In the genomic region with DNA sequence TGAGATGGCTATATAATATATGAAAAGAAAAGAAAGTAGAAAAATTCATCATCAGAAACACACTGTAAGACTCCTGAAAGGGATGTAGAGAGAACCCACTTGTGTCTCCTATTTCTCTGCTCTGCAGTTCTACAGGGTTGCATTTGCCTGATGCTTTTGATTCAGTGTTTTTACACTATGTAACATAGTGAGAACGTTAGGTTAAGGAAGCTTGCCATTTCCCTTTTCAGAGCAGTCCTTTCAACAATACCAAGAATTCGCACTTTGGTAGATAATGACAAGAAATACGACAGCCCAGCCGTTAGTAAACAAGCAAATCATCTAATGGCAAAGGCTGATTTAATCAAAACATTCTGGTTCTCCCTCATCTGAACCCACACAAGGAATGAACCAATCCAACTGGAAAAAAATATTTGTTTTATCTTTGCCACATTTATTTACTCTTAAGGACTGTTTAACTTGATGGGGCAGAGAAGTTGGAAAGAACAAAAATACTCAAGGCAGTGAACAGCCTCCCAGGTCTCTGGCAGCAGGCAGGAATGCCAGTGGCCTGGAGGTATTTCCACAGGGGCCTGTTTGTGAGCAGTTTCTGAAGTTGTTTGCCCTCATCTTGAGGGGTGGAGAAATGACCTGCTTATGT, we compare ENCODE assay signal across 17 cellular contexts. TPM values are rescaled to one million over a fixed set of nuclear protein-coding genes. Genes with fewer than 3 reads are reported as not detected.
DNase-seq lines count a peak whose midpoint lies in the region; ATAC-seq and TF ChIP-seq lines count a peak whose summit lies in the region.
"Had no signal": no experiment of that assay in that cellular context is flagged by ENCODE, and none has a peak within 500 bp of the region (broad histone marks: within the 10 kb centered on the region; RNA-seq: fewer than 3 reads in every experiment).

No MANE protein-coding gene starts in this region.

- H3K27ac ChIP-seq in 22Rv1 (peak overlapping the region; percentile 9; the same call in 1 of the 2 replicates), left lung (no peak overlapping the region)
- H3K27ac ChIP-seq: KMS-11, left ventricle myocardium inferior had no signal

- no peaks in the 10 kb centered on the region for H3K36me3 ChIP-seq in left lung

- DNase-seq in ELF-1 (ENCODE audit: low read depth, low spot score) (peak; percentile 51), left lung (no peak), activated gamma-delta T cell treated with Interleukin-2 at 50 U/mL for 16 hours (no peak), NCI-H128 (lab: John Stamatoyannopoulos, UW; ENCODE audit: unreplicated experiment) (no peak)
- no peak for DNase-seq in activated CD8-positive, alpha-beta T cell treated with anti-CD3 and anti-CD28 coated beads, Interleukin-2, amount 10 ng/mL, durations not matched to agents 7 days and 5 days
- DNase-seq in effector CD4-positive, alpha-beta T cell, result no peak
- DNase-seq: activated CD4-positive, alpha-beta T cell treated with anti-CD3 and anti-CD28 coated beads for 48 hours; anterior cingulate cortex; GDM1; left ventricle myocardium inferior; NCI-H1417; NCI-H2171; NCI-H69; T-helper 9 cell had no signal

- peak overlapping the region; percentile 5 for H3K4me3 Mint-ChIP-seq in activated CD8-positive, alpha-beta T cell treated with anti-CD3 and anti-CD28 coated beads, Interleukin-2, amount 10 ng/mL, durations not matched to agents 7 days and 5 days

- H3K4me1 Mint-ChIP-seq in activated CD8-positive, alpha-beta T cell treated with anti-CD3 and anti-CD28 coated beads, Interleukin-2, amount 10 ng/mL, durations not matched to agents 7 days and 5 days (ENCODE audit: low read depth), result peaks cover 61% of the 10 kb centered on the region

- POLR2A ChIA-PET in activated CD8-positive, alpha-beta T cell treated with anti-CD3 and anti-CD28 coated beads, Interleukin-2, amount 10 ng/mL, durations not matched to agents 7 days and 5 days (lab: Charles Lee), result interaction anchor here (1.3 kb wide), 1 partner anchor 28 kb away, joined by 6 read pairs; no protein-coding TSS in a partner anchor

- no peaks in the 10 kb centered on the region for H3K9me3 Mint-ChIP-seq in activated CD8-positive, alpha-beta T cell treated with anti-CD3 and anti-CD28 coated beads, Interleukin-2, amount 10 ng/mL, durations not matched to agents 7 days and 5 days (ENCODE audit: insufficient read depth)

- ATAC-seq in activated CD8-positive, alpha-beta T cell treated with anti-CD3 and anti-CD28 coated beads, Interleukin-2, amount 10 ng/mL, durations not matched to agents 7 days and 5 days, result peak; percentile 41
- ATAC-seq in left lung (peak; percentile 92), GM21786 (IDR thresholded peaks at IDR 0.05; ENCODE audit: unreplicated experiment) (no peak)

- peak overlapping the region; percentile 75 for H3K27ac Mint-ChIP-seq in activated CD8-positive, alpha-beta T cell treated with anti-CD3 and anti-CD28 coated beads, Interleukin-2, amount 10 ng/mL, durations not matched to agents 7 days and 5 days

- H3K4me1 ChIP-seq in left lung, result peaks cover 0 to 5% of the 10 kb centered on the region in 2 donors

- TF ChIP-seq CTCF in 22Rv1 (IDR thresholded peaks at IDR 0.05), result no peak
- TF ChIP-seq CTCF in left lung (IDR thresholded peaks at IDR 0.05), result no peak

- CTCF ChIA-PET in activated CD8-positive, alpha-beta T cell treated with anti-CD3 and anti-CD28 coated beads, Interleukin-2, amount 10 ng/mL, durations not matched to agents 7 days and 5 days (lab: Charles Lee), result interaction anchor here (0.7 to 2.6 kb wide), 3 partner anchors 39 to 560 kb away, joined by 3 to 10 read pairs (median 4); no protein-coding TSS in a partner anchor

- peaks cover 27% of the 10 kb centered on the region for H3K36me3 Mint-ChIP-seq in activated CD8-positive, alpha-beta T cell treated with anti-CD3 and anti-CD28 coated beads, Interleukin-2, amount 10 ng/mL, durations not matched to agents 7 days and 5 days (ENCODE audit: low read depth)

- no peaks in the 10 kb centered on the region for H3K27me3 Mint-ChIP-seq in activated CD8-positive, alpha-beta T cell treated with anti-CD3 and anti-CD28 coated beads, Interleukin-2, amount 10 ng/mL, durations not matched to agents 7 days and 5 days (ENCODE audit: low read depth)

- H3K9me3 ChIP-seq in left lung, result no peaks in the 10 kb centered on the region
- H3K9me3 ChIP-seq: left ventricle myocardium inferior had no signal

- no peaks in the 10 kb centered on the region for H3K27me3 ChIP-seq in left lung

- H3K4me3 ChIP-seq in left lung, result no peak overlapping the region
- H3K4me3 ChIP-seq: left ventricle myocardium inferior had no signal

- intact Hi-C loops in left lung (cut with DNase I), result no loop called here

RNA-seq across cellular contexts. Expression of a gene that starts 30.8 kb away (rescaled TPM):
- total RNA-seq in activated CD8-positive, alpha-beta T cell treated with anti-CD3 and anti-CD28 coated beads, Interleukin-2, amount 10 ng/mL, durations not matched to agents 7 days and 5 days, result 10 to 100 TPM; 33.7 to 39.0 TPM
- total RNA-seq in left lung, result 10 to 100 TPM; 15.7 to 30.4 TPM
